9 cellular contexts compared by ENCODE assay signal in genomic region chr1:177355575-177355974, GRCh38.
DNase-seq lines count a peak whose midpoint lies in the region; ATAC-seq and TF ChIP-seq lines count a peak whose summit lies in the region.
"Had no signal": no experiment of that assay in that cellular context is flagged by ENCODE, and none has a peak within 500 bp of the region (broad histone marks: within the 10 kb centered on the region; RNA-seq: fewer than 3 reads in every experiment).

No MANE protein-coding gene starts in this region.

- no peak overlapping the region for H3K4me3 Mint-ChIP-seq in Caco-2 (ENCODE audit: unreplicated experiment)
- no peak overlapping the region for H3K4me3 Mint-ChIP-seq in CD8-positive, alpha-beta T cell

- CTCF ChIA-PET in Caco-2 (lab: Charles Lee) = no interaction called here
- CTCF ChIA-PET in CD8-positive, alpha-beta T cell (lab: Charles Lee) = no interaction called here

- H3K4me1 ChIP-seq in Caco-2 (no peaks in the 10 kb centered on the region), adipocyte (ENCODE audit: control insufficient read depth, insufficient read depth, low read length) (peaks cover 9% of the 10 kb centered on the region), lower lobe of right lung (peaks cover 5% of the 10 kb centered on the region)
- no peaks in the 10 kb centered on the region for H3K4me1 ChIP-seq in CD8-positive, alpha-beta T cell (ENCODE audit: insufficient read depth, low read length)

- H3K9ac ChIP-seq in adipocyte (ENCODE audit: low read length) = no peak overlapping the region

- no TSS peak for BruUV-seq in Caco-2 (replicated peaks; lab: Mats Ljungman, UMichigan)

- POLR2A ChIA-PET in Caco-2 (lab: Charles Lee) = no interaction called here
- POLR2A ChIA-PET in CD8-positive, alpha-beta T cell (lab: Charles Lee) = no interaction called here

- H3K4me3 ChIP-seq in Caco-2 (ENCODE audit: low read depth, low read length) (no peak overlapping the region), HFF-Myc (replicated peaks; ENCODE audit: low read depth, low read length) (no peak overlapping the region), adipocyte (ENCODE audit: low read length) (no peak overlapping the region), lower lobe of right lung (no peak overlapping the region)
- no peak overlapping the region for H3K4me3 ChIP-seq in CD8-positive, alpha-beta T cell (ENCODE audit: low read depth, low read length)
- H3K4me3 ChIP-seq: skin epidermis had no signal

- no peaks in the 10 kb centered on the region for H3K36me3 ChIP-seq in Caco-2 (ENCODE audit: control insufficient read depth, insufficient read depth, low read length)
- H3K36me3 ChIP-seq in adipocyte (ENCODE audit: control insufficient read depth, insufficient read depth, low read length, severe bottlenecking) = no peaks in the 10 kb centered on the region
- H3K36me3 ChIP-seq in lower lobe of right lung = no peaks in the 10 kb centered on the region
- no peaks in the 10 kb centered on the region for H3K36me3 ChIP-seq in CD8-positive, alpha-beta T cell (ENCODE audit: insufficient read depth, low read length)

- H3K27ac ChIP-seq in lower lobe of right lung = no peak overlapping the region
- H3K27ac ChIP-seq in CD8-positive, alpha-beta T cell (ENCODE audit: low read depth, low read length) = no peak overlapping the region
- H3K27ac ChIP-seq: skin epidermis had no signal

- H3K27me3 Mint-ChIP-seq in Caco-2 (ENCODE audit: insufficient read depth, unreplicated experiment) = peaks cover 7% of the 10 kb centered on the region
- no peaks in the 10 kb centered on the region for H3K27me3 Mint-ChIP-seq in CD8-positive, alpha-beta T cell (ENCODE audit: low read depth)

- ATAC-seq in lower lobe of right lung = no peak
- no peak for ATAC-seq in CD8-positive, alpha-beta T cell

- H3K27ac Mint-ChIP-seq in Caco-2 (ENCODE audit: unreplicated experiment) = no peak overlapping the region
- no peak overlapping the region for H3K27ac Mint-ChIP-seq in CD8-positive, alpha-beta T cell

- no peaks in the 10 kb centered on the region for H3K9me3 ChIP-seq in Caco-2
- no peaks in the 10 kb centered on the region for H3K9me3 ChIP-seq in adipocyte (ENCODE audit: control insufficient read depth, low read length)
- H3K9me3 ChIP-seq in lower lobe of right lung = no peaks in the 10 kb centered on the region
- no peaks in the 10 kb centered on the region for H3K9me3 ChIP-seq in CD8-positive, alpha-beta T cell (ENCODE audit: low read length)

- no peaks in the 10 kb centered on the region for H3K9me3 Mint-ChIP-seq in Caco-2 (ENCODE audit: unreplicated experiment)
- H3K9me3 Mint-ChIP-seq in CD8-positive, alpha-beta T cell = peaks cover 4% of the 10 kb centered on the region

- no peaks in the 10 kb centered on the region for H3K36me3 Mint-ChIP-seq in Caco-2 (ENCODE audit: insufficient read depth, unreplicated experiment)
- no peaks in the 10 kb centered on the region for H3K36me3 Mint-ChIP-seq in CD8-positive, alpha-beta T cell

- H3K27me3 ChIP-seq in Caco-2 (replicated peaks; ENCODE audit: control insufficient read depth, insufficient read depth, low read length) (no peaks in the 10 kb centered on the region), adipocyte (replicated peaks; ENCODE audit: control insufficient read depth, insufficient read depth, low read length) (peaks cover 17% of the 10 kb centered on the region), lower lobe of right lung (ENCODE audit: low read depth) (no peaks in the 10 kb centered on the region)
- H3K27me3 ChIP-seq in CD8-positive, alpha-beta T cell (ENCODE audit: insufficient read depth, low read length) = no peaks in the 10 kb centered on the region

- H3K4me1 Mint-ChIP-seq in Caco-2 (ENCODE audit: low read depth, unreplicated experiment) = no peaks in the 10 kb centered on the region
- no peaks in the 10 kb centered on the region for H3K4me1 Mint-ChIP-seq in CD8-positive, alpha-beta T cell (ENCODE audit: low read depth)

- intact Hi-C loops in Caco-2 (cut with micrococcal nuclease; ENCODE audit: unreplicated experiment) (loop anchor here (1.0 kb wide), 1 partner anchor 458 kb away; no protein-coding TSS in a partner anchor), lower lobe of right lung (cut with DNase I) (no loop called here)
- intact Hi-C loops in CD8-positive, alpha-beta T cell (cut with DNase I, micrococcal nuclease) = no loop called here

- DNase-seq in Caco-2 = peak in 1 of 2 experiments; percentile 38
- peak; percentile 19 for DNase-seq in HFF-Myc (ENCODE audit: extremely low read depth, low read depth)
- peak; percentile 53 for DNase-seq in adipocyte (ENCODE audit: low read depth)
- DNase-seq in lower lobe of right lung = no peak
- no peak for DNase-seq in activated naive CD4-positive, alpha-beta T cell treated with Interleukin-2 at 50 U/mL for 16 hours
- no peak for DNase-seq in CD8-positive, alpha-beta T cell
- DNase-seq in hepatic stellate cell (ENCODE audit: low spot score) = no peak
- no peak for DNase-seq in stimulated activated naive CD4-positive, alpha-beta T cell treated with Interleukin-2 at 50 U/mL for 16 hours (lab: John Stamatoyannopoulos, UW)

- peak; percentile 14 to 64 for TF ChIP-seq CTCF in Caco-2 (IDR thresholded peaks at IDR 0.05; ENCODE audit: insufficient read depth in 1 of 2, low read depth in 1 of 2, low read length in 1 of 2, severe bottlenecking in 1 of 2, unreplicated experiment in 1 of 2)
- peak; percentile 51 for TF ChIP-seq CTCF in HFF-Myc (IDR thresholded peaks at IDR 0.05; ENCODE audit: low read depth, low read length, missing control alignments)
- peak; percentile 25 for TF ChIP-seq CTCF in lower lobe of right lung (IDR thresholded peaks at IDR 0.05)
- TF ChIP-seq CTCF in CD8-positive, alpha-beta T cell (IDR thresholded peaks at IDR 0.05) = no peak

Comparison
In these comparisons a context has a peak if more than half of its experiments do, and no peak if none do; other contexts are left out.
1. DNase-seq: peak in HFF-Myc (single experiment) and adipocyte (single experiment); none in lower lobe of right lung (single experiment), activated naive CD4-positive, alpha-beta T cell treated with Interleukin-2 at 50 U/mL for 16 hours (single experiment), CD8-positive, alpha-beta T cell (0 of 7), hepatic stellate cell (single experiment) and stimulated activated naive CD4-positive, alpha-beta T cell treated with Interleukin-2 at 50 U/mL for 16 hours (single experiment).